ENCODE assay signal across 29 cellular contexts in the genomic region with DNA sequence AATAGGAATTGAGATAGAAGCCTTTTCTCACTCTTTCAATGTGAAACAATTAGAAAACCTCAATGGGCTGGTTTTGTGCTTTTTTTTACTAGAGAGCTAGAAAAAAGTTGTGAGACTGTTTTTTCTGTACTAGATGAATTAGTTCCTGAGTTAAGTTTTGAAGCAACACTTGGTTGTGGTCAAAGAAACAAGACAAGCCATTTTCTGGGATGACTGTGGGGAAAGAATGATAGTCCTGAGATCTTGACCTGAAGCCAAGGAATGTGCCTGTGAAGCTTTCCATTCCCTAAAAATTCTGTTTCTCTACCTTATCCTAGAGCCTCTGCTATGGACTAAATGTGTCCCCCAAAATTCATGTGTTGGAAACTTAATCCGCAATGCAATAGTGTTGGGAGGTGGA.
"Had no signal": no experiment of that assay in that cellular context is flagged by ENCODE, and none has a peak within 500 bp of the region (broad histone marks: within the 10 kb centered on the region; RNA-seq: fewer than 3 reads in every experiment).

No MANE protein-coding gene starts in this region.

- H3K27me3 ChIP-seq: left lung, neural progenitor cell, neutrophil, right atrium auricular region, stomach, testis, thyroid gland, transverse colon, upper lobe of left lung, vagina had no signal

- H3K9me3 Mint-ChIP-seq: nephron progenitor cell; stimulated activated naive B cell treated with anti-CD40 and anti-IgM and Interleukin-4, amounts not matched to agents 10 μg/mL and 1 μg/mL and 100 μg/mL, for 72 hours had no signal

- H3K36me3 ChIP-seq: left lung, lower lobe of right lung, neural progenitor cell, neutrophil, right atrium auricular region, stomach, thyroid gland, transverse colon, upper lobe of left lung, vagina had no signal

- ATAC-seq: left colon; left lung; lower lobe of right lung; natural killer cell; psoas muscle; sciatic nerve; stimulated activated naive B cell treated with anti-CD40 and anti-IgM and Interleukin-4, amounts not matched to agents 10 μg/mL and 1 μg/mL and 100 μg/mL, for 72 hours; stimulated activated naive CD8-positive, alpha-beta T cell treated with anti-CD3 and anti-CD28 coated beads, Interleukin-15, Interleukin-2, amounts not matched to agents 100 U/mL and 50 U/mL, for 24 hours had no signal

- H3K4me1 Mint-ChIP-seq: immature natural killer cell; natural killer cell; neural progenitor cell; stimulated activated naive B cell treated with anti-CD40 and anti-IgM and Interleukin-4, amounts not matched to agents 10 μg/mL and 1 μg/mL and 100 μg/mL, for 72 hours had no signal

- H3K4me2 ChIP-seq: neural progenitor cell had no signal

- H3K4me3 ChIP-seq: left lung, lower lobe of right lung, neural progenitor cell, psoas muscle, right atrium auricular region, skin epidermis, stomach, thyroid gland, transverse colon, upper lobe of left lung, vagina had no signal

- H3K4me3 Mint-ChIP-seq: immature natural killer cell; natural killer cell; nephron progenitor cell; neural progenitor cell; stimulated activated naive B cell treated with anti-CD40 and anti-IgM and Interleukin-4, amounts not matched to agents 10 μg/mL and 1 μg/mL and 100 μg/mL, for 72 hours had no signal

- H3K9ac ChIP-seq: neural progenitor cell, parathyroid adenoma had no signal

- H2AFZ ChIP-seq: neural progenitor cell, parathyroid adenoma had no signal

- H3K4me1 ChIP-seq: left lung, lower lobe of right lung, parathyroid adenoma, psoas muscle, right atrium auricular region, testis, thyroid gland, transverse colon, vagina had no signal

- H3K27ac Mint-ChIP-seq: immature natural killer cell; natural killer cell; nephron progenitor cell; neural progenitor cell; stimulated activated naive B cell treated with anti-CD40 and anti-IgM and Interleukin-4, amounts not matched to agents 10 μg/mL and 1 μg/mL and 100 μg/mL, for 72 hours had no signal

- H3K27me3 Mint-ChIP-seq: stimulated activated naive B cell treated with anti-CD40 and anti-IgM and Interleukin-4, amounts not matched to agents 10 μg/mL and 1 μg/mL and 100 μg/mL, for 72 hours had no signal

- H3K27ac ChIP-seq: left lung, lower lobe of right lung, neural progenitor cell, neutrophil, parathyroid adenoma, psoas muscle, right atrium auricular region, skin epidermis, stomach, testis, thyroid gland, transverse colon, upper lobe of left lung, vagina had no signal

- DNase-seq: hypothalamus; immature natural killer cell; kidney; left colon; left lung; mesenchymal stem cell; natural killer cell; nephron progenitor cell; occipital lobe; psoas muscle; stimulated activated CD4-positive, alpha-beta T cell treated with anti-CD3 and anti-CD28 coated beads, Interleukin-12 subunit alpha, Interleukin-12 subunit beta, amount 100 ng/mL, for 4 hours; stimulated activated CD4-positive, alpha-beta T cell treated with anti-CD3 and anti-CD28 coated beads, Interleukin-15, amount 100 ng/mL, for 24 hours; stimulated activated CD4-positive, alpha-beta T cell treated with anti-CD3 and anti-CD28 coated beads, Interleukin-2, amount 100 ng/mL, for 24 hours; stimulated activated CD4-positive, alpha-beta T cell treated with anti-CD3 and anti-CD28 coated beads, Interleukin-4, amount 100 ng/mL, for 1 hour; stimulated activated naive B cell treated with anti-CD40 and anti-IgM and Interleukin-4, amounts not matched to agents 10 μg/mL and 1 μg/mL and 100 μg/mL, for 72 hours; stimulated activated naive CD8-positive, alpha-beta T cell treated with anti-CD3 and anti-CD28 coated beads, Interleukin-15, Interleukin-2, amounts not matched to agents 100 U/mL and 50 U/mL, for 24 hours; stomach; thyroid gland; transverse colon; upper lobe of left lung had no signal

- H3K79me2 ChIP-seq: parathyroid adenoma had no signal

- H3K9me3 ChIP-seq: left lung, lower lobe of right lung, neutrophil, psoas muscle, right atrium auricular region, stomach, testis, thyroid gland, transverse colon, upper lobe of left lung, vagina had no signal

- H3K36me3 Mint-ChIP-seq: immature natural killer cell; natural killer cell; neural progenitor cell; stimulated activated naive B cell treated with anti-CD40 and anti-IgM and Interleukin-4, amounts not matched to agents 10 μg/mL and 1 μg/mL and 100 μg/mL, for 72 hours had no signal
